23 cellular contexts compared by ENCODE assay signal in the genomic region with DNA sequence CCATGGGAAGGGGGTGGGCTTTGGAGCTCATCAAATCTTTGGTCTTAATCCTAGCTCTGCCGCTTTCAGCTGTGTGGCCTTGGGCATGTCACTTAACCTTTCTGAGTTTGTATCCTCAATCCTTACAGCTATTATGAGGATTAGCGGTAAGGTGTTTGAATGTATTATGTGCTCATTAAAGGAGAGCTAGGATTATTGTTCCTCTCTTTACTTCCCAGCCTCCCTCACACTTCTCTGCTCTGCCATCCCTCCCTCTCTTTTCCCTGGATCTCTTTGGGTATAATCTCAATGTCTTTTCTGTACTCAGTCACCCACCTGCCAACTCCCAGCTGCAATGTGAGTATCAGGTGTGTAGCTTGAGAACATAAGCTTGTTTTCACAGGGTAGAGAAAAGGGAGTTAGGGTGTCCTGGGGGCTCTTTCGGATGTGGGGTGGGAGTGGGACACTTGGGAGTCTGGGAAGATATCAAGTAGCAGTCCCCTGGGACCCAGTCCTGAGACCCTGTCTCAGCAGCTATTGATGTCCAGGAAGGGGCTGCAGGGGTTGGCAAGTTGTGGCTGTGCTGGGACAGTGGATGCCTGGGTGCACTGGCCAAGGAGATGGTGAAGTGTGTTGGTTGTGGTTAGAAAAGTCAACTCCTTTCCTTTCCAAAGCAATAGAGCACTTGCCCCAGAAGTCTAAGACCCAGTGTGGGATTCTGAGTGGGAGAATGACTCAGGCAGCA. TPM values are rescaled to one million over a fixed set of nuclear protein-coding genes. Genes with fewer than 3 reads are reported as not detected.
A peak's percentile ranks its signal among the peaks of the same experiment; 100 is the strongest.
DNase-seq lines count a peak whose midpoint lies in the region; ATAC-seq and TF ChIP-seq lines count a peak whose summit lies in the region.
"Had no signal": no experiment of that assay in that cellular context is flagged by ENCODE, and none has a peak within 500 bp of the region (broad histone marks: within the 10 kb centered on the region; RNA-seq: fewer than 3 reads in every experiment).

No MANE protein-coding gene starts in this region.

- H4K20me1 ChIP-seq in neural progenitor cell (ENCODE audit: low read depth), result peaks cover 38% of the 10 kb centered on the region

- H3K4me3 ChIP-seq in HUES6 (ENCODE audit: low read depth, low read length), result 0 out of 2 replicates have a peak overlapping the region, but pooled peaks have one; percentile 62
- peak overlapping the region; percentile 72 for H3K4me3 ChIP-seq in ectodermal cell (ENCODE audit: insufficient read depth, low read depth, low read length)
- no peak overlapping the region for H3K4me3 ChIP-seq in neural progenitor cell
- H3K4me3 ChIP-seq: lower lobe of right lung, right atrium auricular region, upper lobe of right lung had no signal

- no peak overlapping the region for H2AFZ ChIP-seq in neural progenitor cell (replicated peaks)

- H3K36me3 Mint-ChIP-seq in neural progenitor cell, result peaks cover 22% of the 10 kb centered on the region

- 84 to 85% methylated on average over 2 of the region's 3 CpGs for WGBS in ectodermal cell, 2 experiments

- H3K27ac ChIP-seq in HUES6 (ENCODE audit: low read depth, low read length) (no peak overlapping the region), ectodermal cell (ENCODE audit: insufficient read depth, low read depth, low read length, poor library complexity, severe bottlenecking) (no peak overlapping the region), neural progenitor cell (no peak overlapping the region)
- H3K27ac ChIP-seq: brain microvascular endothelial cell, foreskin keratinocyte, KMS-11, lower lobe of right lung, right atrium auricular region, upper lobe of right lung had no signal

- H3K4me3 Mint-ChIP-seq in neural progenitor cell, result peak overlapping the region; percentile 98

- H3K27ac Mint-ChIP-seq in neural progenitor cell, result no peak overlapping the region
- H3K27ac Mint-ChIP-seq: activated naive CD8-positive, alpha-beta T cell treated with anti-CD3 and anti-CD28 coated beads, Interleukin-2, amount 10 ng/mL, durations not matched to agents 7 days and 5 days had no signal

- ATAC-seq in GM18517 (IDR thresholded peaks at IDR 0.05; ENCODE audit: unreplicated experiment), result no peak
- ATAC-seq: foreskin keratinocyte, lower lobe of right lung, upper lobe of right lung had no signal

- H3K36me3 ChIP-seq in HUES6 (ENCODE audit: control insufficient read depth, insufficient read depth, low read length) (no peaks in the 10 kb centered on the region), ectodermal cell (ENCODE audit: control insufficient read depth, insufficient read depth, low read length) (peaks cover 13% of the 10 kb centered on the region), neural progenitor cell (no peaks in the 10 kb centered on the region)
- H3K36me3 ChIP-seq: brain microvascular endothelial cell had no signal

- H3K9me3 Mint-ChIP-seq in neural progenitor cell, result no peaks in the 10 kb centered on the region
- H3K9me3 Mint-ChIP-seq: activated naive CD8-positive, alpha-beta T cell treated with anti-CD3 and anti-CD28 coated beads, Interleukin-2, amount 10 ng/mL, durations not matched to agents 7 days and 5 days; CD8-positive, alpha-beta memory T cell had no signal

- peaks cover 15% of the 10 kb centered on the region for H3K27me3 ChIP-seq in HUES6 (ENCODE audit: control insufficient read depth, insufficient read depth, low read length)
- peaks cover 7% of the 10 kb centered on the region for H3K27me3 ChIP-seq in ectodermal cell (ENCODE audit: control insufficient read depth, insufficient read depth, low read length, poor library complexity, severe bottlenecking)
- H3K27me3 ChIP-seq in neural progenitor cell, result peaks cover 15% of the 10 kb centered on the region

- H3K4me1 Mint-ChIP-seq in neural progenitor cell, result peaks cover 66% of the 10 kb centered on the region

- H3K9me3 ChIP-seq in HUES6 (ENCODE audit: control insufficient read depth, insufficient read depth, low read depth, low read length) (no peaks in the 10 kb centered on the region), ectodermal cell (ENCODE audit: control insufficient read depth, low read length) (no peaks in the 10 kb centered on the region), neural progenitor cell (ENCODE audit: low read depth) (no peaks in the 10 kb centered on the region)
- H3K9me3 ChIP-seq: lower lobe of right lung, right atrium auricular region, upper lobe of right lung had no signal

- H3K4me1 ChIP-seq in HUES6 (ENCODE audit: control insufficient read depth, insufficient read depth, low read length) (peaks cover 27% of the 10 kb centered on the region), ectodermal cell (ENCODE audit: control insufficient read depth, insufficient read depth, low read length) (peaks cover 34% of the 10 kb centered on the region), neural progenitor cell (peaks cover 29% of the 10 kb centered on the region)
- H3K4me1 ChIP-seq: foreskin keratinocyte had no signal

- H3K9ac ChIP-seq in HUES6 (ENCODE audit: low read length) (no peak overlapping the region), neural progenitor cell (no peak overlapping the region)
- H3K9ac ChIP-seq: KMS-11 had no signal

- peak overlapping the region; percentile 98 for H3K4me2 ChIP-seq in neural progenitor cell
- H3K4me2 ChIP-seq: KMS-11 had no signal

- peaks cover 4% of the 10 kb centered on the region for H3K79me2 ChIP-seq in neural progenitor cell (ENCODE audit: low read depth)

- H3K27me3 Mint-ChIP-seq in neural progenitor cell (ENCODE audit: insufficient read depth, low read depth), result peaks cover 5% of the 10 kb centered on the region

- DNase-seq in neural progenitor cell (ENCODE audit: low spot score), result no peak
- no peak for DNase-seq in activated CD4-positive, alpha-beta T cell treated with anti-CD3 and anti-CD28 coated beads, Interleukin-2, amount 50 U/mL, for 1 hour
- DNase-seq: activated CD4-positive, alpha-beta T cell treated with anti-CD3 and anti-CD28 coated beads for 48 hours; activated naive CD8-positive, alpha-beta T cell treated with anti-CD3 and anti-CD28 coated beads, Interleukin-2, amount 10 ng/mL, durations not matched to agents 7 days and 5 days; brain microvascular endothelial cell; CD8-positive, alpha-beta memory T cell; dermis blood vessel endothelial cell; erythroblast; foreskin keratinocyte; hippocampal formation; lower lobe of right lung; NCI-H187; NCI-H774; OCI-M1; Right ventricle myocardium superior; stimulated activated CD4-positive, alpha-beta T cell treated with anti-CD3 and anti-CD28 coated beads, Interleukin-12 subunit alpha, Interleukin-12 subunit beta, amount 100 ng/mL, for 4 hours; upper lobe of right lung had no signal

- H3F3A ChIP-seq in neural progenitor cell (ENCODE audit: low read depth), result peaks cover 32% of the 10 kb centered on the region

- TF ChIP-seq CTCF in neural progenitor cell (IDR thresholded peaks at IDR 0.05), result no peak

RNA-seq across cellular contexts. Expression of a gene that starts 1.8 kb away (rescaled TPM):
- 52.9 TPM for polyA plus RNA-seq in ectodermal cell (2013, experiment 1 of 4)
- polyA plus RNA-seq in ectodermal cell (2013, experiment 2 of 4), result 48.5 TPM
- polyA plus RNA-seq in ectodermal cell (2013, experiment 3 of 4), result 57.2 TPM
- polyA plus RNA-seq in ectodermal cell (2013, experiment 4 of 4), result 73.4 TPM
- 5.8 and 17.7 TPM in 2 replicates for total RNA-seq in neural progenitor cell (ENCODE audit: low replicate concordance)
- total RNA-seq: activated naive CD8-positive, alpha-beta T cell treated with anti-CD3 and anti-CD28 coated beads, Interleukin-2, amount 10 ng/mL, durations not matched to agents 7 days and 5 days; CD8-positive, alpha-beta memory T cell had no signal
- polyA plus RNA-seq: CD8-positive, alpha-beta memory T cell had no signal

RNA-seq across cellular contexts. Expression of a gene that starts 10.8 kb away (rescaled TPM):
- 0.17 TPM for polyA plus RNA-seq in ectodermal cell (2013, experiment 1 of 4)
- polyA plus RNA-seq in ectodermal cell (2013, experiment 2 of 4), result 0.41 TPM
- 0.21 TPM for polyA plus RNA-seq in ectodermal cell (2013, experiment 3 of 4)
- polyA plus RNA-seq in ectodermal cell (2013, experiment 4 of 4), result 0.45 TPM
- total RNA-seq in neural progenitor cell (ENCODE audit: low replicate concordance), result 0.09 and 0.28 TPM in 2 replicates
- total RNA-seq: activated naive CD8-positive, alpha-beta T cell treated with anti-CD3 and anti-CD28 coated beads, Interleukin-2, amount 10 ng/mL, durations not matched to agents 7 days and 5 days; CD8-positive, alpha-beta memory T cell; dermis blood vessel endothelial cell; Right ventricle myocardium superior had no signal
- polyA plus RNA-seq: CD8-positive, alpha-beta memory T cell had no signal

RNA-seq across cellular contexts. Expression of a gene that starts 18.5 kb away (rescaled TPM):
- polyA plus RNA-seq in ectodermal cell (2013, experiment 1 of 4), result 36.6 TPM
- 36.5 TPM for polyA plus RNA-seq in ectodermal cell (2013, experiment 2 of 4)
- 28.5 TPM for polyA plus RNA-seq in ectodermal cell (2013, experiment 3 of 4)
- 30.5 TPM for polyA plus RNA-seq in ectodermal cell (2013, experiment 4 of 4)
- 12.6 and 22.8 TPM in 2 replicates for total RNA-seq in neural progenitor cell (ENCODE audit: low replicate concordance)

RNA-seq across cellular contexts. Expression of a gene that starts 19.5 kb away (rescaled TPM):
- 143 TPM for polyA plus RNA-seq in ectodermal cell (2013, experiment 1 of 4)
- 139 TPM for polyA plus RNA-seq in ectodermal cell (2013, experiment 2 of 4)
- 98.0 TPM for polyA plus RNA-seq in ectodermal cell (2013, experiment 3 of 4)
- 104 TPM for polyA plus RNA-seq in ectodermal cell (2013, experiment 4 of 4)
- 54.9 and 69.7 TPM in 2 replicates for total RNA-seq in neural progenitor cell (ENCODE audit: low replicate concordance)

RNA-seq across cellular contexts. Expression of a gene that starts 56.1 kb away (rescaled TPM):
- 16.4 TPM for polyA plus RNA-seq in ectodermal cell (2013, experiment 1 of 4)
- 11.8 TPM for polyA plus RNA-seq in ectodermal cell (2013, experiment 2 of 4)
- 13.8 TPM for polyA plus RNA-seq in ectodermal cell (2013, experiment 3 of 4)
- polyA plus RNA-seq in ectodermal cell (2013, experiment 4 of 4), result 16.6 TPM
- 0.37 and 1.4 TPM in 2 replicates for total RNA-seq in neural progenitor cell (ENCODE audit: low replicate concordance)
- total RNA-seq: dermis blood vessel endothelial cell, foreskin keratinocyte had no signal
- polyA plus RNA-seq: CD8-positive, alpha-beta memory T cell; foreskin keratinocyte; keratinocyte had no signal
